36 cellular contexts compared by ENCODE assay signal in genomic region chr12:9068600-9068999, GRCh38. TPM values are rescaled to one million over a fixed set of nuclear protein-coding genes. Genes with fewer than 3 reads are reported as not detected.
"Had no signal": no experiment of that assay in that cellular context is flagged by ENCODE, and none has a peak within 500 bp of the region (broad histone marks: within the 10 kb centered on the region; RNA-seq: fewer than 3 reads in every experiment).

No MANE protein-coding gene starts in this region.

- H3K36me3 ChIP-seq: MG63 had no signal

- DNase-seq: Karpas-422, MG63, MM.1S, MV-4-11, NCI-H1048, NCI-H1092, NCI-H1092 treated with DMSO at 0.1 percent for 48 hours, NCI-H1105, NCI-H1105 treated with DMSO at 0.1 percent for 48 hours, NCI-H1417, NCI-H1417 treated with DMSO at 0.1 percent for 48 hours, NCI-H1436, NCI-H1436 treated with DMSO at 0.1 percent for 48 hours, NCI-H146, NCI-H1694, NCI-H1694 treated with DMSO at 0.1 percent for 48 hours, NCI-H187, NCI-H187 treated with DMSO at 0.1 percent for 48 hours, NCI-H1930, NCI-H2029, NCI-H2029 treated with DMSO at 0.1 percent for 48 hours, NCI-H2081, NCI-H2081 treated with DMSO at 0.1 percent for 48 hours, NCI-H2107, NCI-H2171, NCI-H2171 treated with DMSO at 0.1 percent for 48 hours, NCI-H2227 treated with DMSO at 0.1 percent for 48 hours, NCI-H226, NCI-H345, NCI-H446, NCI-H446 treated with DMSO at 0.1 percent for 48 hours, NCI-H510A, NCI-H510A treated with DMSO at 0.1 percent for 48 hours had no signal

- H3K4me2 ChIP-seq: KMS-11 had no signal

- H3K9me3 ChIP-seq: MG63 had no signal

- H3K4me3 ChIP-seq: MG63 had no signal

- H3K9ac ChIP-seq: KMS-11 had no signal

- H3K27ac ChIP-seq: KMS-11 had no signal

RNA-seq across cellular contexts. Expression of gene A2M, which starts 47.1 kb away (rescaled TPM):
- total RNA-seq: MCF 10A, NCI-H460 had no signal
